1 cellular context compared by ENCODE assay signal in genomic region chr1:43296207-43296606, GRCh38.
TF ChIP-seq lines count a peak whose summit lies in the region.

No MANE protein-coding gene starts in this region.

TF ChIP-seq in H1, 55 proteins besides CTCF, POLR2A, EP300 and RAD21:
- no peak for TF ChIP-seq RBBP5 (IDR thresholded peaks at IDR 0.05; ENCODE audit: borderline replicate concordance, low read depth, low read length)
- TF ChIP-seq ASH2L (IDR thresholded peaks at IDR 0.05; ENCODE audit: low read length) = no peak
- no peak for TF ChIP-seq NRF1 (IDR thresholded peaks at IDR 0.05; ENCODE audit: low read depth, low read length)
- TF ChIP-seq GABPA (IDR thresholded peaks at IDR 0.05; ENCODE audit: borderline replicate concordance, insufficient read depth, low read length) = no peak
- no peak for TF ChIP-seq NANOG (IDR thresholded peaks at IDR 0.05; ENCODE audit: insufficient read depth, low read depth, low read length, poor library complexity, severe bottlenecking)
- no peak for TF ChIP-seq EGR1 (IDR thresholded peaks at IDR 0.05; ENCODE audit: borderline replicate concordance, low read depth, low read length)
- no peak for TF ChIP-seq MAFK (IDR thresholded peaks at IDR 0.05; ENCODE audit: low read depth, low read length)
- TF ChIP-seq KDM1A (IDR thresholded peaks at IDR 0.05; ENCODE audit: borderline replicate concordance, low read length) = no peak
- TF ChIP-seq CBX5 (IDR thresholded peaks at IDR 0.05; ENCODE audit: low read depth, low read length) = no peak
- TF ChIP-seq CHD2 (IDR thresholded peaks at IDR 0.05; ENCODE audit: low read length) = no peak
- TF ChIP-seq TAF7 (optimal IDR thresholded peaks at IDR 0.05; ENCODE audit: borderline replicate concordance, low read depth, low read length) = no peak
- TF ChIP-seq CHD7 (IDR thresholded peaks at IDR 0.05; ENCODE audit: insufficient replicate concordance, low read length) = no peak
